ENCODE assay signal across 24 cellular contexts in the genomic region with DNA sequence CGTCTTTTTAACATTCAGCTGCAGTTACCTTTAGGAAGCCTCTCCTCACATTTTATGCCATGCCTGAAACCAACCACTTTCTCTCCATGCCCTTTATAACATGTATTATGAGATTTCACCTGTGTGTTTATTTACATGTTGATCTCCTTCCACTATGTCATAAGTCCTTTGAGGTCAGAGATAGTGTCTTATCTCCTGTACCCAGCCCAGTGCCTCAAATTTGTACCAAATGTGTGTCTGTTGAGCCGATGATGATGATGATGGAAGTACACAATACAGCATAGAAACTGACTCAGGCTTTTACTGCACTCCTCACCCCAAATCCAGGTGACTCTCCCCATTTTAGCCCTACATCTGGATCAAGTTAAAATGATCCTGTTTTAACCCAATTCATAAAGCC.
DNase-seq lines count a peak whose midpoint lies in the region; FAIRE-seq and TF ChIP-seq lines count a peak whose summit lies in the region.
"Had no signal": no experiment of that assay in that cellular context is flagged by ENCODE, and none has a peak within 500 bp of the region (broad histone marks: within the 10 kb centered on the region; RNA-seq: fewer than 3 reads in every experiment).

No MANE protein-coding gene starts in this region.

- no peaks in the 10 kb centered on the region for H3K9me1 ChIP-seq in keratinocyte (ENCODE audit: control insufficient read depth, extremely low read depth, insufficient read depth, low read length)

- H4K8ac ChIP-seq in mesenchymal stem cell (ENCODE audit: low read length), result no peak overlapping the region

- CTCF ChIA-PET in A673 (lab: Charles Lee), result interaction anchor here (1.1 kb wide), 1 partner anchor 18 kb away, joined by 3 read pairs; no protein-coding TSS in a partner anchor

- intact Hi-C loops in A673 (cut with micrococcal nuclease; ENCODE audit: unreplicated experiment), result no loop called here
- intact Hi-C loops in activated T-helper 2 cell treated with anti-CD3 and anti-CD28 coated beads, Interferon-gamma antibody, Interleukin-2, Interleukin-4, amounts not matched to agents 10 μg/mL and 5 μg/mL and 100 μg/mL, durations not matched to agents 14 hours and 24 hours and 36 hours (cut with micrococcal nuclease), result no loop called here

- H3K9me3 ChIP-seq in A673 (ENCODE audit: low read depth, low read length, poor library complexity, severe bottlenecking) (no peaks in the 10 kb centered on the region), keratinocyte (ENCODE audit: control insufficient read depth, low read depth, low read length) (no peaks in the 10 kb centered on the region), mesenchymal stem cell (ENCODE audit: control insufficient read depth, low read length) (no peaks in the 10 kb centered on the region)
- H3K9me3 ChIP-seq: esophagus squamous epithelium, gastroesophageal sphincter, tibial artery had no signal

- H3K4me1 Mint-ChIP-seq in activated T-helper 2 cell treated with anti-CD3 and anti-CD28 coated beads, Interferon-gamma antibody, Interleukin-2, Interleukin-4, amounts not matched to agents 10 μg/mL and 5 μg/mL and 100 μg/mL, durations not matched to agents 14 hours and 24 hours and 36 hours (ENCODE audit: low read depth), result peaks cover 52% of the 10 kb centered on the region
- H3K4me1 Mint-ChIP-seq: stimulated activated naive B cell treated with anti-CD40 and anti-IgM and Interleukin-4, amounts not matched to agents 10 μg/mL and 1 μg/mL and 100 μg/mL, for 72 hours had no signal

- dilution Hi-C loops in keratinocyte (cut with MboI; ENCODE audit: extremely low pct_ligation_motif_present, low sequenced_read_pairs), result no loop called here

- no peak overlapping the region for H3K4me3 ChIP-seq in A673 (ENCODE audit: low read depth, low read length, poor library complexity, severe bottlenecking)
- no peak overlapping the region for H3K4me3 ChIP-seq in ACC112 (ENCODE audit: low read depth, low read length)
- H3K4me3 ChIP-seq in keratinocyte (ENCODE audit: control insufficient read depth in 2 of 3, extremely low read depth in 1 of 3, insufficient read depth in 2 of 3, low read depth in 1 of 3, low read length in 3 of 3), result no peak overlapping the region
- no peak overlapping the region for H3K4me3 ChIP-seq in mesenchymal stem cell (ENCODE audit: insufficient read depth in 1 of 2, low read depth in 1 of 2, low read length in 2 of 2)
- H3K4me3 ChIP-seq: esophagus squamous epithelium, gastroesophageal sphincter, tibial artery had no signal

- H3K4me1 ChIP-seq in A673 (ENCODE audit: insufficient read depth, low read length, poor library complexity, severe bottlenecking) (peaks cover 33% of the 10 kb centered on the region), ACC112 (ENCODE audit: control insufficient read depth, insufficient read depth, low read length, unreplicated experiment) (peaks cover 45% of the 10 kb centered on the region), keratinocyte (ENCODE audit: control insufficient read depth, extremely low read depth, insufficient read depth, low read length) (peaks cover 40% of the 10 kb centered on the region), mesenchymal stem cell (ENCODE audit: control insufficient read depth, insufficient read depth, low read depth, low read length) (peaks cover 4% of the 10 kb centered on the region)
- H3K4me1 ChIP-seq: gastroesophageal sphincter, tibial artery had no signal

- H3K18ac ChIP-seq in mesenchymal stem cell (ENCODE audit: low read depth in 1 of 2, low read length in 2 of 2), result no peak overlapping the region

- H3K27ac ChIP-seq in A673 (ENCODE audit: low read depth, low read length, poor library complexity, severe bottlenecking), result peak overlapping the region; percentile 57
- H3K27ac ChIP-seq in ACC112 (ENCODE audit: low read depth, low read length), result peak overlapping the region; percentile 21; the same call in 1 of the 2 replicates
- H3K27ac ChIP-seq in keratinocyte (ENCODE audit: control insufficient read depth, insufficient read depth, low read length), result peak overlapping the region; percentile 73
- H3K27ac ChIP-seq in mesenchymal stem cell (ENCODE audit: low read length, poor library complexity, severe bottlenecking), result no peak overlapping the region
- H3K27ac ChIP-seq: gastroesophageal sphincter, tibial artery had no signal

- H3K36me3 Mint-ChIP-seq in activated T-helper 2 cell treated with anti-CD3 and anti-CD28 coated beads, Interferon-gamma antibody, Interleukin-2, Interleukin-4, amounts not matched to agents 10 μg/mL and 5 μg/mL and 100 μg/mL, durations not matched to agents 14 hours and 24 hours and 36 hours (ENCODE audit: low read depth), result peaks cover 91% of the 10 kb centered on the region

- POLR2A ChIA-PET in A673 (lab: Charles Lee; ENCODE audit: low non-redundant PET), result no interaction called here

- no peak overlapping the region for H3K4ac ChIP-seq in mesenchymal stem cell (ENCODE audit: low read depth in 1 of 2, low read length in 2 of 2)

- H4K91ac ChIP-seq in mesenchymal stem cell (ENCODE audit: low read length), result no peak overlapping the region

- H2AFZ ChIP-seq in ACC112 (ENCODE audit: low read length, unreplicated experiment) (no peak overlapping the region), keratinocyte (ENCODE audit: control insufficient read depth, low read length) (no peak overlapping the region), mesenchymal stem cell (ENCODE audit: low read depth, low read length) (no peak overlapping the region)

- H3K4me3 Mint-ChIP-seq in activated T-helper 2 cell treated with anti-CD3 and anti-CD28 coated beads, Interferon-gamma antibody, Interleukin-2, Interleukin-4, amounts not matched to agents 10 μg/mL and 5 μg/mL and 100 μg/mL, durations not matched to agents 14 hours and 24 hours and 36 hours (ENCODE audit: low read depth), result peak overlapping the region; percentile 24
- H3K4me3 Mint-ChIP-seq: stimulated activated naive B cell treated with anti-CD40 and anti-IgM and Interleukin-4, amounts not matched to agents 10 μg/mL and 1 μg/mL and 100 μg/mL, for 72 hours had no signal

- 96% methylated on average over 2 of the region's 2 CpGs for WGBS in mesenchymal stem cell

- no peak overlapping the region for H2BK5ac ChIP-seq in mesenchymal stem cell (ENCODE audit: low read depth, low read length, poor library complexity, severe bottlenecking)

- H3K14ac ChIP-seq in mesenchymal stem cell (ENCODE audit: low read length in 2 of 2), result no peak overlapping the region

- no peak overlapping the region for H2AK5ac ChIP-seq in mesenchymal stem cell (ENCODE audit: low read length, severe bottlenecking)

- H3K27me3 Mint-ChIP-seq in activated T-helper 2 cell treated with anti-CD3 and anti-CD28 coated beads, Interferon-gamma antibody, Interleukin-2, Interleukin-4, amounts not matched to agents 10 μg/mL and 5 μg/mL and 100 μg/mL, durations not matched to agents 14 hours and 24 hours and 36 hours (ENCODE audit: low read depth), result no peaks in the 10 kb centered on the region

- TF ChIP-seq CTCF in A673 (conservative IDR thresholded peaks at IDR 0.05; ENCODE audit: low read depth, low read length) (no peak), keratinocyte (optimal IDR thresholded peaks at IDR 0.05 in 1 of 3, IDR thresholded peaks at IDR 0.05 in 1 of 3, conservative IDR thresholded peaks at IDR 0.05 in 1 of 3; ENCODE audit: extremely low read depth in 1 of 3, insufficient read depth in 2 of 3, low read length in 3 of 3) (no peak)

- peak overlapping the region; percentile 82 for H3K27ac Mint-ChIP-seq in activated T-helper 2 cell treated with anti-CD3 and anti-CD28 coated beads, Interferon-gamma antibody, Interleukin-2, Interleukin-4, amounts not matched to agents 10 μg/mL and 5 μg/mL and 100 μg/mL, durations not matched to agents 14 hours and 24 hours and 36 hours
- H3K27ac Mint-ChIP-seq: stimulated activated naive B cell treated with anti-CD40 and anti-IgM and Interleukin-4, amounts not matched to agents 10 μg/mL and 1 μg/mL and 100 μg/mL, for 72 hours had no signal

- H3K36me3 ChIP-seq in A673 (ENCODE audit: insufficient read depth, low read length, poor library complexity, severe bottlenecking), result no peaks in the 10 kb centered on the region
- peaks cover 6% of the 10 kb centered on the region; the same call in 1 of the 2 replicates for H3K36me3 ChIP-seq in ACC112 (ENCODE audit: insufficient read depth, low read length)
- H3K36me3 ChIP-seq in keratinocyte (ENCODE audit: control insufficient read depth in 2 of 2, extremely low read depth in 1 of 2, insufficient read depth in 2 of 2, low read length in 2 of 2), result no peaks in the 10 kb centered on the region
- H3K36me3 ChIP-seq in mesenchymal stem cell (ENCODE audit: control insufficient read depth in 1 of 2, insufficient read depth in 2 of 2, low read depth in 1 of 2, low read length in 2 of 2), result peaks cover 9 to 22% of the 10 kb centered on the region in 2 experiments
- H3K36me3 ChIP-seq: esophagus squamous epithelium, gastroesophageal sphincter, tibial artery had no signal

- H2BK120ac ChIP-seq in mesenchymal stem cell (ENCODE audit: low read depth, low read length), result no peak overlapping the region

- no peak overlapping the region for H3K23ac ChIP-seq in mesenchymal stem cell (ENCODE audit: low read length in 2 of 2)

- DNase-seq in A673 (ENCODE audit: low spot score) (no peak), keratinocyte (ENCODE audit: low read depth, low spot score) (no peak), mesenchymal stem cell (no peak), LoVo (ENCODE audit: low spot score) (no peak), NCI-H2196 treated with DMSO at 0.1 percent for 48 hours (lab: John Stamatoyannopoulos, UW; ENCODE audit: unreplicated experiment) (no peak)
- DNase-seq in activated T-helper 2 cell treated with anti-CD3 and anti-CD28 coated beads, Interferon-gamma antibody, Interleukin-2, Interleukin-4, amounts not matched to agents 10 μg/mL and 5 μg/mL and 100 μg/mL, durations not matched to agents 14 hours and 24 hours and 36 hours (ENCODE audit: low spot score), result no peak
- DNase-seq: activated CD4-positive, CD25-positive, alpha-beta regulatory T cell treated with anti-CD3 and anti-CD28 coated beads, Interleukin-2, amount 50 U/mL, for 72 hours; AML-193; DND-41; esophagus squamous epithelium; NCI-H1092; NCI-H1930; NCI-H82; SHP77 treated with DMSO at 0.1 percent for 48 hours; small intestine; stimulated activated naive B cell treated with anti-CD40 and anti-IgM and Interleukin-4, amounts not matched to agents 10 μg/mL and 1 μg/mL and 100 μg/mL, for 72 hours; SW 1271; tibial artery had no signal

- H3K9ac ChIP-seq in keratinocyte (ENCODE audit: control insufficient read depth, extremely low read depth, insufficient read depth, low read length) (peak overlapping the region; percentile 18), mesenchymal stem cell (ENCODE audit: low read length) (no peak overlapping the region)

- H3K79me1 ChIP-seq in mesenchymal stem cell (replicated peaks; ENCODE audit: low read length, poor library complexity, severe bottlenecking), result peaks cover 13% of the 10 kb centered on the region

- H3K79me2 ChIP-seq in ACC112 (ENCODE audit: control insufficient read depth, insufficient read depth, low read length, unreplicated experiment) (no peaks in the 10 kb centered on the region), keratinocyte (ENCODE audit: control insufficient read depth, insufficient read depth, low read length) (no peaks in the 10 kb centered on the region)

- H2BK15ac ChIP-seq in mesenchymal stem cell (ENCODE audit: low read depth, poor library complexity, severe bottlenecking), result no peak overlapping the region

- no peak overlapping the region for H2BK12ac ChIP-seq in mesenchymal stem cell (ENCODE audit: low read length in 2 of 2)

- H3K9me3 Mint-ChIP-seq in activated T-helper 2 cell treated with anti-CD3 and anti-CD28 coated beads, Interferon-gamma antibody, Interleukin-2, Interleukin-4, amounts not matched to agents 10 μg/mL and 5 μg/mL and 100 μg/mL, durations not matched to agents 14 hours and 24 hours and 36 hours, result peaks cover 27% of the 10 kb centered on the region

- FAIRE-seq in keratinocyte (lab: Jason Lieb, UNC), result no peak
- FAIRE-seq: colon, GM12891, islet of Langerhans, small intestine, TTC549 had no signal

- H3K27me3 ChIP-seq in A673 (replicated peaks; ENCODE audit: insufficient read depth, low read depth, low read length, poor library complexity) (no peaks in the 10 kb centered on the region), ACC112 (ENCODE audit: insufficient read depth, low read length) (no peaks in the 10 kb centered on the region), keratinocyte (ENCODE audit: control insufficient read depth, extremely low read depth, insufficient read depth, low read length) (no peaks in the 10 kb centered on the region), mesenchymal stem cell (ENCODE audit: control insufficient read depth in 1 of 2, insufficient read depth in 1 of 2, low read length in 2 of 2) (no peaks in the 10 kb centered on the region)
- H3K27me3 ChIP-seq: esophagus squamous epithelium, gastroesophageal sphincter, tibial artery had no signal

- H3K4me2 ChIP-seq in keratinocyte (ENCODE audit: control insufficient read depth, extremely low read depth, insufficient read depth, low read depth, low read length) (peak overlapping the region; percentile 65), mesenchymal stem cell (ENCODE audit: low read length, poor library complexity, severe bottlenecking) (no peak overlapping the region)

- no TSS peak for BruUV-seq in A673 (replicated peaks; lab: Mats Ljungman, UMichigan)

- H4K20me1 ChIP-seq in keratinocyte (ENCODE audit: control insufficient read depth, extremely low read depth, insufficient read depth, low read length), result no peaks in the 10 kb centered on the region
